8 cellular contexts compared by ENCODE assay signal in genomic region chr12:108967869-108968540, GRCh38. TPM values are rescaled to one million over a fixed set of nuclear protein-coding genes. Genes with fewer than 3 reads are reported as not detected.
DNase-seq lines count a peak whose midpoint lies in the region; ATAC-seq and TF ChIP-seq lines count a peak whose summit lies in the region.
"Had no signal": no experiment of that assay in that cellular context is flagged by ENCODE, and none has a peak within 500 bp of the region (broad histone marks: within the 10 kb centered on the region; RNA-seq: fewer than 3 reads in every experiment).

No MANE protein-coding gene starts in this region.

- peaks cover 21% of the 10 kb centered on the region for H3K27me3 Mint-ChIP-seq in nephron progenitor cell (ENCODE audit: low read depth, poor library complexity)

- DNase-seq in GM10248 (ENCODE audit: extremely low spot score) (peak; percentile 29), Kasumi-1 (lab: John Stamatoyannopoulos, UW) (peak; percentile 5 to 40), body of pancreas (no peak), nephron progenitor cell (no peak), HCEC 1CT (no peak), DMS79 (lab: John Stamatoyannopoulos, UW) (no peak)

- peaks cover 5% of the 10 kb centered on the region for H3K9me3 Mint-ChIP-seq in nephron progenitor cell

- CTCF ChIA-PET in GM10248 (lab: Yijun Ruan, JAX) = interaction anchor here (1.3 to 1.5 kb wide), 2 partner anchors 9 to 29 kb away, joined by 3 read pairs; no protein-coding TSS in a partner anchor

- H3K36me3 Mint-ChIP-seq in nephron progenitor cell (ENCODE audit: low read depth) = no peaks in the 10 kb centered on the region

- H3K27ac ChIP-seq in body of pancreas = no peak overlapping the region

- no peaks in the 10 kb centered on the region for H3K36me3 ChIP-seq in body of pancreas (replicated peaks in 1 of 2; ENCODE audit: insufficient read depth in 1 of 2, low read depth in 2 of 2)

- 31 to 48% methylated on average over 2 of the region's 2 CpGs for WGBS in body of pancreas, 2 donors

- POLR2A ChIA-PET in GM10248 (lab: Yijun Ruan, JAX) = no interaction called here

- no peak for TF ChIP-seq POLR2A in body of pancreas (IDR thresholded peaks at IDR 0.05)

- H3K27ac Mint-ChIP-seq in nephron progenitor cell = no peak overlapping the region

- peaks cover 12% of the 10 kb centered on the region for H3K4me1 Mint-ChIP-seq in nephron progenitor cell

- no peaks in the 10 kb centered on the region for H3K9me3 ChIP-seq in body of pancreas

- intact Hi-C loops in body of pancreas (cut with DNase I) = no loop called here

- no peak overlapping the region for H3K4me3 Mint-ChIP-seq in nephron progenitor cell

- no peaks in the 10 kb centered on the region for H3K27me3 ChIP-seq in body of pancreas

- no peak for ATAC-seq in body of pancreas
- no peak for ATAC-seq in activated CD4-positive, CD25-positive, alpha-beta regulatory T cell treated with anti-CD3 and anti-CD28 coated beads, Interleukin-2, amount 50 U/mL, for 24 hours

- peak; percentile 27 for TF ChIP-seq CTCF in GM10248 (IDR thresholded peaks at IDR 0.05; ENCODE audit: control extremely low read depth, extremely low read depth, low read depth, missing control alignments)
- TF ChIP-seq CTCF in body of pancreas (IDR thresholded peaks at IDR 0.05) = peak in 5 of 7 experiments; percentile 14 to 18 (median 18)
- TF ChIP-seq CTCF in nephron progenitor cell (IDR thresholded peaks at IDR 0.05) = peak; percentile 21

- H3K4me3 ChIP-seq in body of pancreas = no peak overlapping the region

- no peaks in the 10 kb centered on the region for H3K4me1 ChIP-seq in body of pancreas

RNA-seq across cellular contexts. Expression of gene SVOP, which starts 52.9 kb away (rescaled TPM):
- total RNA-seq in body of pancreas = under 1 TPM in 1 of 2 donors, not detected in 1; 0.52 TPM
- total RNA-seq: subcutaneous adipose tissue had no signal

Comparison
In these comparisons a context has a peak if more than half of its experiments do, and no peak if none do; other contexts are left out.
1. DNase-seq: peak in GM10248 (single experiment) and Kasumi-1 (2 of 2); none in body of pancreas (0 of 4), nephron progenitor cell (single experiment), HCEC 1CT (single experiment) and DMS79 (single experiment).
2. Peak in every context shown above with its lines, with median percentiles within 50 percentile points of each other: CTCF ChIP-seq.